Comparison of ENCODE assay signal across 26 cellular contexts in the genomic region with DNA sequence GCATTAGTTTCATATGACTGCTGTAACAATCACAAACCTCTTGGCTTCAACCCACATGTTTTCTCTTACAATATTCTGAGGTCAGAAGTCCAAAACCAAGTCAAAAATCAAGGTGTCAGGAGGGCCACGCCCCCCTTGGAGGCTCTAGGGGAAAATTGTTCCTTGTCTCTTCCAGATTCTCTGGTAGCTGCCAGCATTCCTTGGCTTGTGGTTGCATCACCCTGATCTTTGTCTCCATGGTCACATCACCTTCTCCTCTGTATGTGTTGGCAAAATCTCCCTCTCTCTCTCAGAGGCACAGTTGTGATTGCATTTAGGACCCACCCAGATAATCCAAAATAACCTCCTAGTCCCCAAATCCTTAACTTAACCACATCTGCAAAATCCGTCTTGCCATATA.
"Had no signal": no experiment of that assay in that cellular context is flagged by ENCODE, and none has a peak within 500 bp of the region (broad histone marks: within the 10 kb centered on the region; RNA-seq: fewer than 3 reads in every experiment).

No MANE protein-coding gene starts in this region.

- ATAC-seq: naive thymus-derived CD4-positive, alpha-beta T cell; natural killer cell treated with Interleukin-12 subunit alpha and Interleukin-12 subunit beta and Interleukin-15 and Interleukin-18, amount 100 ng/mL, for 72 hours; pancreas; psoas muscle; right cardiac atrium; right lobe of liver; stimulated activated effector memory CD8-positive, alpha-beta T cell treated with anti-CD3 and anti-CD28 coated beads, Interleukin-12 subunit alpha, Interleukin-12 subunit beta, amount 100 ng/mL, for 72 hours; stimulated activated naive CD8-positive, alpha-beta T cell treated with anti-CD3 and anti-CD28 coated beads, Interleukin-15, amount 100 ng/mL, for 72 hours; stimulated activated naive CD8-positive, alpha-beta T cell treated with anti-CD3 and anti-CD28 coated beads, Interleukin-15, Interleukin-2, amounts not matched to agents 100 U/mL and 50 U/mL, for 24 hours; upper lobe of right lung had no signal

- H3K27me3 Mint-ChIP-seq: naive thymus-derived CD4-positive, alpha-beta T cell; natural killer cell treated with Interleukin-12 subunit alpha and Interleukin-12 subunit beta and Interleukin-15 and Interleukin-18, amount 100 ng/mL, for 72 hours; stimulated activated naive CD8-positive, alpha-beta T cell treated with anti-CD3 and anti-CD28 coated beads, Interleukin-15, amount 100 ng/mL, for 72 hours had no signal

- H3K36me3 Mint-ChIP-seq: naive thymus-derived CD4-positive, alpha-beta T cell; neural progenitor cell; stimulated activated effector memory CD8-positive, alpha-beta T cell treated with anti-CD3 and anti-CD28 coated beads, Interleukin-12 subunit alpha, Interleukin-12 subunit beta, amount 100 ng/mL, for 72 hours; type B pancreatic cell had no signal

- DNase-seq: naive thymus-derived CD4-positive, alpha-beta T cell; nephron progenitor cell; pancreas; psoas muscle; right cardiac atrium; right lobe of liver; small intestine; stimulated activated CD4-positive, alpha-beta T cell treated with anti-CD3 and anti-CD28 coated beads, Interleukin-15, amount 100 ng/mL, for 24 hours; stimulated activated CD4-positive, alpha-beta T cell treated with anti-CD3 and anti-CD28 coated beads, Interleukin-2, amount 100 ng/mL, for 24 hours; stimulated activated CD4-positive, alpha-beta T cell treated with anti-CD3 and anti-CD28 coated beads, Interleukin-2, amount 100 ng/mL, for 48 hours; stimulated activated CD4-positive, alpha-beta T cell treated with anti-CD3 and anti-CD28 coated beads, Interleukin-4, amount 100 ng/mL, for 24 hours; stimulated activated naive CD4-positive, alpha-beta T cell; stimulated activated naive CD8-positive, alpha-beta T cell treated with anti-CD3 and anti-CD28 coated beads, Interleukin-15, amount 100 ng/mL, for 72 hours; stimulated activated naive CD8-positive, alpha-beta T cell treated with anti-CD3 and anti-CD28 coated beads, Interleukin-15, Interleukin-2, amounts not matched to agents 100 U/mL and 50 U/mL, for 24 hours; substantia nigra; testis; transverse colon; upper lobe of right lung; uterus had no signal

- H3K27ac ChIP-seq: neural progenitor cell, pancreas, psoas muscle, right lobe of liver, suprapubic skin, testis, tibial artery, transverse colon, upper lobe of right lung, uterus had no signal

- H3K27ac Mint-ChIP-seq: naive thymus-derived CD4-positive, alpha-beta T cell; nephron progenitor cell; neural progenitor cell; progenitor cell of endocrine pancreas; stimulated activated effector memory CD8-positive, alpha-beta T cell treated with anti-CD3 and anti-CD28 coated beads, Interleukin-12 subunit alpha, Interleukin-12 subunit beta, amount 100 ng/mL, for 72 hours; stimulated activated naive CD8-positive, alpha-beta T cell treated with anti-CD3 and anti-CD28 coated beads, Interleukin-15, amount 100 ng/mL, for 72 hours; type B pancreatic cell had no signal

- H3K4me3 ChIP-seq: neural progenitor cell, pancreas, psoas muscle, right lobe of liver, suprapubic skin, testis, tibial artery, transverse colon, upper lobe of right lung, uterus had no signal

- H3K4me3 Mint-ChIP-seq: naive thymus-derived CD4-positive, alpha-beta T cell; natural killer cell treated with Interleukin-12 subunit alpha and Interleukin-12 subunit beta and Interleukin-15 and Interleukin-18, amount 100 ng/mL, for 72 hours; nephron progenitor cell; neural progenitor cell; stimulated activated effector memory CD8-positive, alpha-beta T cell treated with anti-CD3 and anti-CD28 coated beads, Interleukin-12 subunit alpha, Interleukin-12 subunit beta, amount 100 ng/mL, for 72 hours; stimulated activated naive CD8-positive, alpha-beta T cell treated with anti-CD3 and anti-CD28 coated beads, Interleukin-15, amount 100 ng/mL, for 72 hours; type B pancreatic cell had no signal

- H3K4me1 ChIP-seq: neural progenitor cell, pancreas, psoas muscle, right lobe of liver, tibial artery had no signal

- H3K9me3 ChIP-seq: pancreas, psoas muscle, right lobe of liver, suprapubic skin, testis, transverse colon had no signal

- H3K36me3 ChIP-seq: neural progenitor cell, pancreas, right lobe of liver, suprapubic skin, tibial artery, transverse colon, upper lobe of right lung, uterus had no signal

- H3K4me1 Mint-ChIP-seq: stimulated activated naive CD8-positive, alpha-beta T cell treated with anti-CD3 and anti-CD28 coated beads, Interleukin-15, amount 100 ng/mL, for 72 hours had no signal
